ENCODE assay signal across 10 cellular contexts in the genomic region with DNA sequence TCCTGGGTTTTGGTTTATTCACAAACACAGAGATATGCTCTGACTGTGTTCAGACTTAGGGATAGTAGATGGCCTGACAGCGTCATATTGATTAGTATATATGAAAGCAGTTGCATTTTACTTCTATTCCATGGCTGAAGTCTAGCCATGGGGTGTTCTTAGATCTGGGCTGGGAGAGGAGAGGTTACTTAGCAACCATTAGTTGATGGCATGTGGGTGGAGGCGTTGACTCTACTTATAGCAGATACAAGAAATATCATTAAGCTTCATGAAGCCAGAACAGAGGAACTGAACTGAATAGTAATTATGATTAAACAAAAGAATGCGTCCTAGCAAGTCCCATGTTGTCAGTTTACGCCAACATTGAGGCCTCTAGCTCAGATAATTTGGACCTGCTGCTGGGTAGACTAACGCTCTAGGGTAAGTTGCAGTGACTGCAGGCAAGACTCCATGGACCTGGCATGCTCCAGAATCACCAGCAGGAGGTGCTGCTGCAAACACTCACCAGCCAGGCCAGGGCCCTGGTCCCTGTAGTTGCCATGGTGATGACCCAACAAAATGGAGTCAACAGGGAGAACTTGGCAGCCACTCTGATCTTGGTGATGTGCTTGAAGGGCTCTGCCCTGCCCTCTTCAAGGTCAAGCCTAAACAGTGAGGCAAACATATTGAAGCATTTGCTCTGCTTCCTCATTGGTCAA.
DNase-seq lines count a peak whose midpoint lies in the region; ATAC-seq, FAIRE-seq and TF ChIP-seq lines count a peak whose summit lies in the region.
"Had no signal": no experiment of that assay in that cellular context is flagged by ENCODE, and none has a peak within 500 bp of the region (broad histone marks: within the 10 kb centered on the region; RNA-seq: fewer than 3 reads in every experiment).

No MANE protein-coding gene starts in this region.

- no peaks in the 10 kb centered on the region for H3K9me1 ChIP-seq in K562 (ENCODE audit: control insufficient read depth, insufficient read depth, low read length)

- H3K36me3 ChIP-seq in KMS-11 (ENCODE audit: insufficient read depth) = no peaks in the 10 kb centered on the region
- no peaks in the 10 kb centered on the region for H3K36me3 ChIP-seq in K562 (ENCODE audit: control insufficient read depth, insufficient read depth, low read length)

- H3K4me1 ChIP-seq in KMS-11 (ENCODE audit: low read depth, poor library complexity, severe bottlenecking) (no peaks in the 10 kb centered on the region), K562 (replicated peaks in 1 of 2; ENCODE audit: control insufficient read depth in 2 of 2, insufficient read depth in 2 of 2, low read length in 2 of 2) (no peaks in the 10 kb centered on the region)

- H3K9me3 Mint-ChIP-seq in nephron progenitor cell (peaks cover 32% of the 10 kb centered on the region), mesothelial cell of epicardium (peaks cover 25% of the 10 kb centered on the region)

- TF ChIP-seq CTCF in GM10266 (IDR thresholded peaks at IDR 0.05; ENCODE audit: control insufficient read depth, insufficient read depth, low read depth, missing control alignments) (peak; percentile 25), KMS-11 (conservative IDR thresholded peaks at IDR 0.05; ENCODE audit: low read depth, low read length) (0 out of 2 replicates have a peak, but pooled peaks have one; percentile 29), K562 (IDR thresholded peaks at IDR 0.05 in 2 of 3, conservative IDR thresholded peaks at IDR 0.05 in 1 of 3; ENCODE audit: insufficient read depth in 2 of 3, low read depth in 1 of 3, low read length in 3 of 3) (peak; percentile 43 to 65 (median 58)), nephron progenitor cell (IDR thresholded peaks at IDR 0.05) (peak; percentile 20), mesothelial cell of epicardium (IDR thresholded peaks at IDR 0.05; ENCODE audit: unreplicated experiment) (no peak)

- intact Hi-C loops in K562 (cut with micrococcal nuclease) = no loop called here

- DNase-seq in GM10266 (ENCODE audit: extremely low spot score) = no peak
- peak; percentile 43 to 57 (median 48) for DNase-seq in K562 (ENCODE audit: extremely low read depth in 1 of 4, low spot score in 3 of 4)
- DNase-seq in nephron progenitor cell = no peak
- no peak for DNase-seq in stimulated activated CD4-positive, alpha-beta T cell treated with anti-CD3 and anti-CD28 coated beads, Interleukin-15, amount 100 ng/mL, for 24 hours
- DNase-seq in dedifferentiated amniotic fluid mesenchymal stem cell (ENCODE audit: extremely low spot score) = no peak
- DNase-seq in mesothelial cell of epicardium (ENCODE audit: low spot score in 2 of 2, unreplicated experiment in 2 of 2) = no peak
- DNase-seq: NCI-H446, substantia nigra had no signal

- FAIRE-seq in K562 (lab: Jason Lieb, UNC) = peak; percentile 11

- WGBS in K562 (ENCODE audit: insufficient coverage, low coverage, missing lambda C conversion rate) = 2% methylated on average over 5 of the region's 5 CpGs

- no peaks in the 10 kb centered on the region for H3K9me3 ChIP-seq in K562 (replicated peaks; ENCODE audit: control insufficient read depth, insufficient read depth, low read depth, low read length)

- H3K27ac ChIP-seq in KMS-11 = no peak overlapping the region
- no peak overlapping the region for H3K27ac ChIP-seq in K562 (ENCODE audit: extremely low read depth, low read depth, low read length)

- no TSS peak for BruUV-seq in K562 (replicated peaks; lab: Mats Ljungman, UMichigan)

- H2AFZ ChIP-seq in KMS-11 (ENCODE audit: low read depth) (no peak overlapping the region), K562 (ENCODE audit: low read depth, low read length) (no peak overlapping the region)

- ATAC-seq in K562 = peak; percentile 86
- ATAC-seq: activated CD4-positive, CD25-positive, alpha-beta regulatory T cell treated with anti-CD3 and anti-CD28 coated beads, Interleukin-2, amount 50 U/mL, for 24 hours had no signal

- H3K9ac ChIP-seq in KMS-11 = no peak overlapping the region
- no peak overlapping the region for H3K9ac ChIP-seq in K562 (ENCODE audit: insufficient read depth in 1 of 2, low read depth in 2 of 2, low read length in 2 of 2)

- H3K27me3 Mint-ChIP-seq in nephron progenitor cell (ENCODE audit: low read depth, poor library complexity) (peaks cover 5% of the 10 kb centered on the region), mesothelial cell of epicardium (ENCODE audit: low read depth) (no peaks in the 10 kb centered on the region)

- H3K4me3 ChIP-seq in KMS-11 (IDR thresholded peaks at IDR 0.05; ENCODE audit: insufficient read depth, low read depth, low read length) (no peak overlapping the region), K562 (no peak overlapping the region)

- peaks cover 5% of the 10 kb centered on the region; the same call in 1 of the 2 replicates for H3K27me3 ChIP-seq in KMS-11 (ENCODE audit: insufficient read depth, low read depth)
- no peaks in the 10 kb centered on the region for H3K27me3 ChIP-seq in K562 (ENCODE audit: control insufficient read depth in 2 of 2, insufficient read depth in 2 of 2, low read length in 2 of 2)

- H3K4me1 Mint-ChIP-seq in nephron progenitor cell (peaks cover 8% of the 10 kb centered on the region), mesothelial cell of epicardium (no peaks in the 10 kb centered on the region)

- peak in 1 of 2 experiments; percentile 37; a peak in 1 of 4 replicates for TF ChIP-seq RAD21 in K562 (CRISPR knock-in tag; conservative IDR thresholded peaks at IDR 0.05 in 1 of 2, IDR thresholded peaks at IDR 0.05 in 1 of 2)

- H3K4me3 Mint-ChIP-seq in nephron progenitor cell (no peak overlapping the region), mesothelial cell of epicardium (no peak overlapping the region)

- POLR2A ChIA-PET in K562 (lab: Yijun Ruan, JAX) = no interaction called here

- H3K4me2 ChIP-seq in KMS-11 (no peak overlapping the region), K562 (ENCODE audit: insufficient read depth, low read length) (no peak overlapping the region)

- TF ChIP-seq EP300 in K562 (IDR thresholded peaks at IDR 0.05; ENCODE audit: low read length) = no peak

- in situ Hi-C loops in K562 (cut with MboI) = no loop called here

- no peaks in the 10 kb centered on the region for H4K20me1 ChIP-seq in KMS-11 (ENCODE audit: insufficient read depth)
- H4K20me1 ChIP-seq in K562 (replicated peaks; ENCODE audit: control insufficient read depth, insufficient read depth, low read length) = no peaks in the 10 kb centered on the region; the same call in 1 of the 2 replicates

- no peak overlapping the region for H3K27ac Mint-ChIP-seq in nephron progenitor cell
- no peak overlapping the region for H3K27ac Mint-ChIP-seq in mesothelial cell of epicardium

- H3K79me2 ChIP-seq in KMS-11 (ENCODE audit: insufficient read depth, low read depth) (no peaks in the 10 kb centered on the region), K562 (ENCODE audit: control insufficient read depth, insufficient read depth, low read length) (no peaks in the 10 kb centered on the region)

- no peak for TF ChIP-seq POLR2A in K562 (conservative IDR thresholded peaks at IDR 0.05)

- CTCF ChIA-PET in K562 (lab: Yijun Ruan, JAX; ENCODE audit: low intra/inter-chr PET ratio) = no interaction called here

- no peaks in the 10 kb centered on the region for H3K36me3 Mint-ChIP-seq in nephron progenitor cell (ENCODE audit: low read depth)
- H3K36me3 Mint-ChIP-seq in mesothelial cell of epicardium = no peaks in the 10 kb centered on the region

TF ChIP-seq in K562, 482 proteins besides CTCF, POLR2A, EP300 and RAD21:
- TF ChIP-seq FOXJ3 (CRISPR knock-in tag; IDR thresholded peaks at IDR 0.05) = 0 out of 2 replicates have a peak, but pooled peaks have one; percentile 19
- TF ChIP-seq RFX1 (IDR thresholded peaks at IDR 0.05) = peak; percentile 87
- peak; percentile 4 for TF ChIP-seq NFYB (IDR thresholded peaks at IDR 0.05; ENCODE audit: extremely low read depth, insufficient read length)
- no peak for TF ChIP-seq THRB (CRISPR knock-in tag; conservative IDR thresholded peaks at IDR 0.05)
- TF ChIP-seq SMARCA5 (IDR thresholded peaks at IDR 0.05) = no peak

Comparison
In these comparisons a context has a peak if more than half of its experiments do, and no peak if none do; other contexts are left out.
1. DNase-seq: peak in K562 (4 of 4); none in GM10266 (single experiment), nephron progenitor cell (single experiment), stimulated activated CD4-positive, alpha-beta T cell treated with anti-CD3 and anti-CD28 coated beads, Interleukin-15, amount 100 ng/mL, for 24 hours (single experiment), dedifferentiated amniotic fluid mesenchymal stem cell (single experiment) and mesothelial cell of epicardium (0 of 2).